ENCODE assay signal across 8 cellular contexts in genomic region chr21:44709426-44710293, GRCh38. TPM values are rescaled to one million over a fixed set of nuclear protein-coding genes. Genes with fewer than 3 reads are reported as not detected.
A peak's percentile ranks its signal among the peaks of the same experiment; 100 is the strongest.
DNase-seq lines count a peak whose midpoint lies in the region; ATAC-seq and TF ChIP-seq lines count a peak whose summit lies in the region.

No MANE protein-coding gene starts in this region.

- H3K9me3 ChIP-seq in right atrium auricular region: no peaks in the 10 kb centered on the region
- H3K9me3 ChIP-seq in WERI-Rb-1 (ENCODE audit: severe bottlenecking): no peaks in the 10 kb centered on the region
- no peaks in the 10 kb centered on the region for H3K9me3 ChIP-seq in left ventricle myocardium inferior (replicated peaks)
- H3K9me3 ChIP-seq in upper lobe of right lung: no peaks in the 10 kb centered on the region

- TF ChIP-seq CTCF in right atrium auricular region (IDR thresholded peaks at IDR 0.05) (no peak), WERI-Rb-1 (IDR thresholded peaks at IDR 0.05; ENCODE audit: low read depth, low read length) (no peak), left ventricle myocardium inferior (IDR thresholded peaks at IDR 0.05; ENCODE audit: borderline replicate concordance) (no peak), upper lobe of right lung (IDR thresholded peaks at IDR 0.05) (no peak)

- DNase-seq in Right ventricle myocardium inferior (ENCODE audit: missing footprints) (peak; percentile 65), right atrium auricular region (ENCODE audit: low spot score) (no peak), WERI-Rb-1 (peak; percentile 12), left ventricle myocardium inferior (no peak), upper lobe of right lung (peak; percentile 70), middle frontal gyrus (ENCODE audit: extremely low spot score, low spot score) (no peak)

- intact Hi-C loops in Right ventricle myocardium inferior (cut with DNase I): no loop called here
- intact Hi-C loops in left ventricle myocardium inferior (cut with micrococcal nuclease): no loop called here
- intact Hi-C loops in upper lobe of right lung (cut with DNase I): no loop called here

- ATAC-seq in Right ventricle myocardium inferior: peak; percentile 61
- ATAC-seq in upper lobe of right lung: peak; percentile 53
- no peak for ATAC-seq in HG03025 (IDR thresholded peaks at IDR 0.05; ENCODE audit: low FRiP score, unreplicated experiment)
- no peak for ATAC-seq in HG02642 (IDR thresholded peaks at IDR 0.05; ENCODE audit: poor library complexity, unreplicated experiment)

- H3K4me1 ChIP-seq in right atrium auricular region: peaks cover 0 to 46% of the 10 kb centered on the region in 2 donors
- H3K4me1 ChIP-seq in left ventricle myocardium inferior: peaks cover 56% of the 10 kb centered on the region
- H3K4me1 ChIP-seq in upper lobe of right lung: peaks cover 8% of the 10 kb centered on the region

- H3K4me3 ChIP-seq in right atrium auricular region (peak overlapping the region in 1 of 2 donors; percentile 9), WERI-Rb-1 (ENCODE audit: low read depth, low read length) (no peak overlapping the region), left ventricle myocardium inferior (peak overlapping the region; percentile 53), upper lobe of right lung (peak overlapping the region; percentile 8)

- peak overlapping the region in 1 of 2 donors; percentile 19 for H3K27ac ChIP-seq in right atrium auricular region
- H3K27ac ChIP-seq in WERI-Rb-1: no peak overlapping the region
- peak overlapping the region; percentile 58 for H3K27ac ChIP-seq in left ventricle myocardium inferior (replicated peaks)
- no peak overlapping the region for H3K27ac ChIP-seq in upper lobe of right lung

- H3K27me3 ChIP-seq in right atrium auricular region (peaks cover 0 to 59% of the 10 kb centered on the region in 2 donors), WERI-Rb-1 (ENCODE audit: insufficient read depth, low read depth, severe bottlenecking) (no peaks in the 10 kb centered on the region), left ventricle myocardium inferior (ENCODE audit: low read depth) (peaks cover 98% of the 10 kb centered on the region), upper lobe of right lung (peaks cover 75% of the 10 kb centered on the region)

- H3K36me3 ChIP-seq in right atrium auricular region (no peaks in the 10 kb centered on the region), WERI-Rb-1 (no peaks in the 10 kb centered on the region), left ventricle myocardium inferior (no peaks in the 10 kb centered on the region), upper lobe of right lung (no peaks in the 10 kb centered on the region)

RNA-seq across cellular contexts. Expression of gene TSPEAR, which starts 1.7 kb away (rescaled TPM):
- total RNA-seq in Right ventricle myocardium inferior (0.65 TPM), right atrium auricular region (not detected), left ventricle myocardium inferior (3.3 TPM), upper lobe of right lung (0.23 TPM)

RNA-seq across cellular contexts. Expression of gene KRTAP10-12, which starts 12.7 kb away (rescaled TPM):
- not detected for total RNA-seq in Right ventricle myocardium inferior
- total RNA-seq in right atrium auricular region: not detected
- not detected for total RNA-seq in left ventricle myocardium inferior
- not detected for total RNA-seq in upper lobe of right lung

RNA-seq across cellular contexts. Expression of gene KRTAP12-1, which starts 27.7 kb away (rescaled TPM):
- total RNA-seq in Right ventricle myocardium inferior: not detected
- total RNA-seq in right atrium auricular region: not detected
- total RNA-seq in left ventricle myocardium inferior: not detected
- total RNA-seq in upper lobe of right lung: not detected

RNA-seq across cellular contexts. Expression of gene KRTAP12-2, which starts 42.9 kb away (rescaled TPM):
- total RNA-seq in Right ventricle myocardium inferior (not detected), right atrium auricular region (not detected), left ventricle myocardium inferior (not detected), upper lobe of right lung (not detected)

RNA-seq across cellular contexts. Expression of gene KRTAP12-3, which starts 51.9 kb away (rescaled TPM):
- total RNA-seq in Right ventricle myocardium inferior (not detected), right atrium auricular region (not detected), left ventricle myocardium inferior (not detected), upper lobe of right lung (not detected)

Comparison
In these comparisons a context has a peak if more than half of its experiments do, and no peak if none do; other contexts are left out.
1. DNase-seq: peak in Right ventricle myocardium inferior (single experiment), WERI-Rb-1 (single experiment) and upper lobe of right lung (single experiment); none in right atrium auricular region (single experiment), left ventricle myocardium inferior (single experiment) and middle frontal gyrus (single experiment).
2. ATAC-seq: peak in Right ventricle myocardium inferior (single experiment) and upper lobe of right lung (single experiment); none in HG03025 (single experiment) and HG02642 (single experiment).